ENCODE assay signal across 1 cellular context in genomic region chr17:28404812-28405570, GRCh38.
TF ChIP-seq lines count a peak whose summit lies in the region.

No MANE protein-coding gene starts in this region.

TF ChIP-seq in HepG2, 621 proteins besides CTCF, POLR2A, EP300 and RAD21 (continued from another document and continues in another):
- TF ChIP-seq, protein P1, sequence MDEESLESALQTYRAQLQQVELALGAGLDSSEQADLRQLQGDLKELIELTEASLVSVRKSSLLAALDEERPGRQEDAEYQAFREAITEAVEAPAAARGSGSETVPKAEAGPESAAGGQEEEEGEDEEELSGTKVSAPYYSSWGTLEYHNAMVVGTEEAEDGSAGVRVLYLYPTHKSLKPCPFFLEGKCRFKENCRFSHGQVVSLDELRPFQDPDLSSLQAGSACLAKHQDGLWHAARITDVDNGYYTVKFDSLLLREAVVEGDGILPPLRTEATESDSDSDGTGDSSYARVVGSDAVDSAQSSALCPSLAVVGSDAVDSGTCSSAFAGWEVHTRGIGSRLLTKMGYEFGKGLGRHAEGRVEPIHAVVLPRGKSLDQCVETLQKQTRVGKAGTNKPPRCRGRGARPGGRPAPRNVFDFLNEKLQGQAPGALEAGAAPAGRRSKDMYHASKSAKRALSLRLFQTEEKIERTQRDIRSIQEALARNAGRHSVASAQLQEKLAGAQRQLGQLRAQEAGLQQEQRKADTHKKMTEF (CRISPR knock-in tag; IDR thresholded peaks at IDR 0.05) = peak; percentile 46; the same call in 1 of the 2 replicates
- TF ChIP-seq GATAD2A (CRISPR knock-in tag; IDR thresholded peaks at IDR 0.05) (peak; percentile 59; the same call in 1 of the 2 replicates), PPARG (CRISPR knock-in tag; conservative IDR thresholded peaks at IDR 0.05) (0 out of 2 replicates have a peak, but pooled peaks have one; percentile 20), MED1 (CRISPR knock-in tag; IDR thresholded peaks at IDR 0.05) (peak; percentile 73), SNAPC2 (CRISPR knock-in tag; IDR thresholded peaks at IDR 0.05) (no peak), RXRA (CRISPR knock-in tag; IDR thresholded peaks at IDR 0.05) (peak; percentile 74), WIZ (CRISPR knock-in tag; IDR thresholded peaks at IDR 0.05) (peak; percentile 13; the same call in 1 of the 2 replicates), GABPA (IDR thresholded peaks at IDR 0.05; ENCODE audit: low read depth, low read length) (no peak), GABPA (CRISPR knock-in tag; IDR thresholded peaks at IDR 0.05; ENCODE audit: low read depth) (0 out of 2 replicates have a peak, but pooled peaks have one; percentile 25), SAP130 (CRISPR knock-in tag; IDR thresholded peaks at IDR 0.05; ENCODE audit: low read depth) (peak; percentile 68), MED13 (CRISPR knock-in tag; IDR thresholded peaks at IDR 0.05) (peak; percentile 68; the same call in 1 of the 2 replicates), SOX5 (CRISPR knock-in tag; IDR thresholded peaks at IDR 0.05; ENCODE audit: borderline replicate concordance) (peak; percentile 88), ZFY (CRISPR knock-in tag; IDR thresholded peaks at IDR 0.05) (peak; percentile 60), ZNF773 (CRISPR knock-in tag; IDR thresholded peaks at IDR 0.05; ENCODE audit: borderline replicate concordance) (0 out of 2 replicates have a peak, but pooled peaks have one; percentile 42), SPEN (CRISPR knock-in tag; IDR thresholded peaks at IDR 0.05; ENCODE audit: low read depth) (peak; percentile 68), ZNF724P (CRISPR knock-in tag; IDR thresholded peaks at IDR 0.05; ENCODE audit: borderline replicate concordance) (no peak), SMAD3 (CRISPR knock-in tag; IDR thresholded peaks at IDR 0.05) (peak; percentile 68; the same call in 1 of the 2 replicates), ZNF17 (CRISPR knock-in tag; IDR thresholded peaks at IDR 0.05) (no peak), MEIS2 (CRISPR knock-in tag; IDR thresholded peaks at IDR 0.05) (0 out of 2 replicates have a peak, but pooled peaks have one; percentile 55), FLYWCH1 (CRISPR knock-in tag; IDR thresholded peaks at IDR 0.05) (no peak), UBTF (CRISPR knock-in tag; IDR thresholded peaks at IDR 0.05) (peak; percentile 68), HDAC2 (CRISPR knock-in tag; IDR thresholded peaks at IDR 0.05) (peak; percentile 66; the same call in 1 of the 2 replicates), SP5 (CRISPR knock-in tag; IDR thresholded peaks at IDR 0.05; ENCODE audit: borderline replicate concordance, low read depth) (peak; percentile 58), NAIF1 (CRISPR knock-in tag; IDR thresholded peaks at IDR 0.05; ENCODE audit: borderline replicate concordance) (no peak), SOX13 (IDR thresholded peaks at IDR 0.05) (peak; percentile 29; the same call in 1 of the 2 replicates), SOX13 (CRISPR knock-in tag; conservative IDR thresholded peaks at IDR 0.05 in 1 of 2, IDR thresholded peaks at IDR 0.05 in 1 of 2) (peak in 1 of 2 experiments; percentile 83; a peak in 2 of 4 replicates), TEAD2 (CRISPR knock-in tag; IDR thresholded peaks at IDR 0.05) (no peak), ATF2 (CRISPR knock-in tag; IDR thresholded peaks at IDR 0.05) (peak; percentile 66; the same call in 1 of the 2 replicates), BORCS8-MEF2B (CRISPR knock-in tag; IDR thresholded peaks at IDR 0.05) (0 out of 2 replicates have a peak, but pooled peaks have one; percentile 17), NCOA2 (CRISPR knock-in tag; IDR thresholded peaks at IDR 0.05) (peak; percentile 52; the same call in 1 of the 2 replicates), ZNF431 (CRISPR knock-in tag; IDR thresholded peaks at IDR 0.05; ENCODE audit: borderline replicate concordance, low read depth) (peak; percentile 76; the same call in 1 of the 2 replicates), ZSCAN12 (CRISPR knock-in tag; IDR thresholded peaks at IDR 0.05) (no peak), HDAC1 (CRISPR knock-in tag; IDR thresholded peaks at IDR 0.05) (peak; percentile 57; the same call in 1 of the 2 replicates), ZNF792 (CRISPR knock-in tag; IDR thresholded peaks at IDR 0.05) (0 out of 2 replicates have a peak, but pooled peaks have one; percentile 54), BHLHE40 (IDR thresholded peaks at IDR 0.05; ENCODE audit: low read length) (peak; percentile 42; the same call in 1 of the 2 replicates), ZNF577 (CRISPR knock-in tag; IDR thresholded peaks at IDR 0.05; ENCODE audit: borderline replicate concordance, low read depth) (no peak), RARA (CRISPR knock-in tag; IDR thresholded peaks at IDR 0.05) (peak; percentile 83), HINFP (CRISPR knock-in tag; IDR thresholded peaks at IDR 0.05; ENCODE audit: low read depth) (no peak), ZNF550 (CRISPR knock-in tag; IDR thresholded peaks at IDR 0.05; ENCODE audit: borderline replicate concordance) (0 out of 2 replicates have a peak, but pooled peaks have one; percentile 11), ZNF747 (CRISPR knock-in tag; IDR thresholded peaks at IDR 0.05; ENCODE audit: borderline replicate concordance) (peak; percentile 72; the same call in 1 of the 2 replicates), GABPB1 (CRISPR knock-in tag; IDR thresholded peaks at IDR 0.05) (peak; percentile 58), BCL6 (CRISPR knock-in tag; IDR thresholded peaks at IDR 0.05) (peak; percentile 87), RBM22 (optimal IDR thresholded peaks at IDR 0.05; ENCODE audit: low read length) (no peak), ZNF746 (CRISPR knock-in tag; IDR thresholded peaks at IDR 0.05) (peak; percentile 76; the same call in 1 of the 2 replicates), ZNF350 (CRISPR knock-in tag; IDR thresholded peaks at IDR 0.05; ENCODE audit: borderline replicate concordance, low read depth) (peak; percentile 57; the same call in 1 of the 2 replicates), PAXIP1 (CRISPR knock-in tag; conservative IDR thresholded peaks at IDR 0.05) (peak; percentile 76), ZFX (CRISPR knock-in tag; IDR thresholded peaks at IDR 0.05; ENCODE audit: low read depth) (peak; percentile 45; the same call in 1 of the 2 replicates), E2F1 (CRISPR knock-in tag; IDR thresholded peaks at IDR 0.05) (peak; percentile 36; the same call in 1 of the 2 replicates)
- TF ChIP-seq, protein P2, sequence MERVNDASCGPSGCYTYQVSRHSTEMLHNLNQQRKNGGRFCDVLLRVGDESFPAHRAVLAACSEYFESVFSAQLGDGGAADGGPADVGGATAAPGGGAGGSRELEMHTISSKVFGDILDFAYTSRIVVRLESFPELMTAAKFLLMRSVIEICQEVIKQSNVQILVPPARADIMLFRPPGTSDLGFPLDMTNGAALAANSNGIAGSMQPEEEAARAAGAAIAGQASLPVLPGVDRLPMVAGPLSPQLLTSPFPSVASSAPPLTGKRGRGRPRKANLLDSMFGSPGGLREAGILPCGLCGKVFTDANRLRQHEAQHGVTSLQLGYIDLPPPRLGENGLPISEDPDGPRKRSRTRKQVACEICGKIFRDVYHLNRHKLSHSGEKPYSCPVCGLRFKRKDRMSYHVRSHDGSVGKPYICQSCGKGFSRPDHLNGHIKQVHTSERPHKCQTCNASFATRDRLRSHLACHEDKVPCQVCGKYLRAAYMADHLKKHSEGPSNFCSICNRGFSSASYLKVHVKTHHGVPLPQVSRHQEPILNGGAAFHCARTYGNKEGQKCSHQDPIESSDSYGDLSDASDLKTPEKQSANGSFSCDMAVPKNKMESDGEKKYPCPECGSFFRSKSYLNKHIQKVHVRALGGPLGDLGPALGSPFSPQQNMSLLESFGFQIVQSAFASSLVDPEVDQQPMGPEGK (CRISPR knock-in tag; IDR thresholded peaks at IDR 0.05) = peak; percentile 82
- TF ChIP-seq, protein P3, sequence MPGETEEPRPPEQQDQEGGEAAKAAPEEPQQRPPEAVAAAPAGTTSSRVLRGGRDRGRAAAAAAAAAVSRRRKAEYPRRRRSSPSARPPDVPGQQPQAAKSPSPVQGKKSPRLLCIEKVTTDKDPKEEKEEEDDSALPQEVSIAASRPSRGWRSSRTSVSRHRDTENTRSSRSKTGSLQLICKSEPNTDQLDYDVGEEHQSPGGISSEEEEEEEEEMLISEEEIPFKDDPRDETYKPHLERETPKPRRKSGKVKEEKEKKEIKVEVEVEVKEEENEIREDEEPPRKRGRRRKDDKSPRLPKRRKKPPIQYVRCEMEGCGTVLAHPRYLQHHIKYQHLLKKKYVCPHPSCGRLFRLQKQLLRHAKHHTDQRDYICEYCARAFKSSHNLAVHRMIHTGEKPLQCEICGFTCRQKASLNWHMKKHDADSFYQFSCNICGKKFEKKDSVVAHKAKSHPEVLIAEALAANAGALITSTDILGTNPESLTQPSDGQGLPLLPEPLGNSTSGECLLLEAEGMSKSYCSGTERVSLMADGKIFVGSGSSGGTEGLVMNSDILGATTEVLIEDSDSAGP (CRISPR knock-in tag; IDR thresholded peaks at IDR 0.05; ENCODE audit: borderline replicate concordance) = peak; percentile 79
- TF ChIP-seq, protein P4, sequence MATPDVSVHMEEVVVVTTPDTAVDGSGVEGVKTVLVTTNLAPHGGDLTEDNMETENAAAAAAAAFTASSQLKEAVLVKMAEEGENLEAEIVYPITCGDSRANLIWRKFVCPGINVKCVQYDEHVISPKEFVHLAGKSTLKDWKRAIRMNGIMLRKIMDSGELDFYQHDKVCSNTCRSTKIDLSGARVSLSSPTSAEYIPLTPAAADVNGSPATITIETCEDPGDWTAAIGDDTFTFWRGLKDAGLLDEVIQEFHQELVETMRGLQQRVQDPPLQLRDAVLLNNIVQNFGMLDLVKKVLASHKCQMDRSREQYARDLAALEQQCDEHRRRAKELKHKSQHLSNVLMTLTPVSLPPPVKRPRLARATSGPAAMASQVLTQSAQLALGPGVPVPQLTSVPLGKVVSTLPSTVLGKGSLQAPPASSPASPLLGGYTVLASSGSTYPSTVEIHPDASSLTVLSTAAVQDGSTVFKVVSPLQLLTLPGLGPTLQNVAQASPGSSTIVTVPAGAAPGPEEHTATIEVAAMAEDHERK (CRISPR knock-in tag; IDR thresholded peaks at IDR 0.05; ENCODE audit: low read depth) = no peak
